1 cellular context compared by ENCODE assay signal in the genomic region with DNA sequence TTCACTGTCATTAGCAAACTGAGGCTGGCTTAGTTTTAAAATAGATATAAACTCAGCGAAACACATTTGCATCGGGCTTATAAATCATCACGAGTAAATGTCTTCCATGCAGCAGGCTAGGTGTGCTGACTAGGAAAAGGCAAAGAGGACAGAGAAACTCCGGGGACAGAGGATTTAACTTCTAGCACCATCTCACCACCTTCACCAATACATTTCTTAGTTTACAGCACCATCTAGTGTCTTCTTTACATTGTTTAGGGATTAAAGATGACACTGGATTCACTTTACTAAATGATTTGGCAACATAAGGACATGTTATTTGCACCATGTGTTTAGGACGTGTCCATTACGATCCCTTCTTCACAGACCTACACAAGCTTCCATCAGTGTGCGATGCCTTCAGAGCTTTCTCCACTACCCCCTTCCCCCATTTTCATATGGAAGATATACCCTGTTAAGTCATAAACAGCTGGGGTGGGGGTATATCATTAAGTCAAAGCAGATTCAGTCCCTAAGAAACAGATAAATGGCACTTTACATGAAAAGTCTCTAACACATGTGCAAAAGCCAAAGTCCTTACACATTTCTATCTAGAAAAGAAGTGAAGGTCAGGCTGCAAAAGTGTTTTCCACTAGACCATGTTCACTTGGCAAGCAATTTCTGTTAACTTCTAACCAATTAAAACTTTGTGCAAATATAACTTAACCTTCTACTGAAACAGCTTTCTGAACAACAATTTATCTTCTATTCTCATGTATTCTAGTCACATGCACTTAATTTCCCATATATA.
TF ChIP-seq lines count a peak whose summit lies in the region.

No MANE protein-coding gene starts in this region.

TF ChIP-seq in Ishikawa, 13 proteins besides CTCF, POLR2A, EP300 and RAD21 (continued from another document):
- TF ChIP-seq, protein P1, sequence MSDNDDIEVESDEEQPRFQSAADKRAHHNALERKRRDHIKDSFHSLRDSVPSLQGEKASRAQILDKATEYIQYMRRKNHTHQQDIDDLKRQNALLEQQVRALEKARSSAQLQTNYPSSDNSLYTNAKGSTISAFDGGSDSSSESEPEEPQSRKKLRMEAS (IDR thresholded peaks at IDR 0.05) = no peak
